Comparison of ENCODE assay signal across 28 cellular contexts in the genomic region with DNA sequence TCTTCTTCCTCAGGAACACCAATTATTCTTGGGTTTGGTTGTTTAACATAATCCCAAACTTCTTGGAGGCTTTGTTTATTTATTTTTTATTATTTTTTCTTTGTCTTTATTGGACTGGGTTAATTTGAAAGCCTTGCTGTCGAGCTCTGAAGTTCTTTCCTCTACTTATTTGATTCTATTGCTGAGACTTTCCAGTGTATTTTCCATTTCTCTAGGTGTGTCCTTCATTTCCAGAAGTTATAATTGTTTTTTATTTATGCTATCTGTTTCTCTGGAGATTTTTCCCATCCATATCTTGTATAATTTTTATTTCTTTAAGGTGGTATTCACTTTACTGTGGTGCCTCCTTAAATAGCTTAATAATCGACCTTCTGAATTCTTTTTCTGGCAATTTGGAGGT. TPM values are rescaled to one million over a fixed set of nuclear protein-coding genes. Genes with fewer than 3 reads are reported as not detected.
"Had no signal": no experiment of that assay in that cellular context is flagged by ENCODE, and none has a peak within 500 bp of the region (broad histone marks: within the 10 kb centered on the region; RNA-seq: fewer than 3 reads in every experiment).

No MANE protein-coding gene starts in this region.

- H3K27ac ChIP-seq: adrenal gland, Peyer's patch, RWPE1 had no signal

- H3K9me3 ChIP-seq: adrenal gland, Peyer's patch had no signal

- H3K4me1 ChIP-seq: adrenal gland, Peyer's patch had no signal

- ATAC-seq: activated CD8-positive, alpha-beta T cell treated with anti-CD3 and anti-CD28 coated beads, Interleukin-2, amount 10 ng/mL, durations not matched to agents 7 days and 5 days had no signal

- H3K4me3 ChIP-seq: adrenal gland, Peyer's patch had no signal

- DNase-seq: activated CD4-positive, alpha-beta T cell treated with anti-CD3 and anti-CD28 coated beads for 48 hours; activated CD4-positive, alpha-beta T cell treated with anti-CD3 and anti-CD28 coated beads, Interleukin-2, amount 50 U/mL, for 4 hours; activated CD4-positive, CD25-positive, alpha-beta regulatory T cell treated with anti-CD3 and anti-CD28 coated beads, Interleukin-2, amount 50 U/mL, for 72 hours; activated CD8-positive, alpha-beta memory T cell treated with anti-CD3 and anti-CD28 coated beads, Interleukin-2, amount 50 U/mL, for 48 hours; activated CD8-positive, alpha-beta T cell treated with anti-CD3 and anti-CD28 coated beads, Interleukin-2, amount 10 ng/mL, durations not matched to agents 7 days and 5 days; activated naive CD4-positive, alpha-beta T cell treated with anti-CD3 and anti-CD28 coated beads, Interleukin-2, amount 50 U/mL, for 16 hours; activated naive CD8-positive, alpha-beta T cell treated with anti-CD3 and anti-CD28 coated beads, Interleukin-2, amount 10 ng/mL, durations not matched to agents 7 days and 5 days; activated T-cell treated with anti-CD3 and anti-CD28 coated beads, Interleukin-2, amount 50 U/mL, for 1 hour; adrenal gland; anterior cingulate cortex; cerebellar nuclear complex; MV-4-11; NCI-H1092 treated with DMSO at 0.1 percent for 48 hours; NCI-H1417 treated with DMSO at 0.1 percent for 48 hours; NCI-H1694; NCI-H2029; NCI-H2107; NCI-H2171 treated with DMSO at 0.1 percent for 48 hours; NCI-H226; NCI-H526; NCI-H774; Peyer's patch; Right ventricle myocardium superior had no signal

- H3K36me3 ChIP-seq: adrenal gland, Peyer's patch had no signal

- H3K27me3 ChIP-seq: adrenal gland, Peyer's patch had no signal

RNA-seq across cellular contexts. Expression of a gene that starts 49.5 kb away (rescaled TPM):
- total RNA-seq: activated CD8-positive, alpha-beta T cell treated with anti-CD3 and anti-CD28 coated beads, Interleukin-2, amount 10 ng/mL, durations not matched to agents 7 days and 5 days; activated naive CD8-positive, alpha-beta T cell treated with anti-CD3 and anti-CD28 coated beads, Interleukin-2, amount 10 ng/mL, durations not matched to agents 7 days and 5 days; adrenal gland; cardiac septum; MCF 10A; NCI-H460; Right ventricle myocardium superior; SK-MEL-5 had no signal
